1 cellular context compared by ENCODE assay signal in the genomic region with DNA sequence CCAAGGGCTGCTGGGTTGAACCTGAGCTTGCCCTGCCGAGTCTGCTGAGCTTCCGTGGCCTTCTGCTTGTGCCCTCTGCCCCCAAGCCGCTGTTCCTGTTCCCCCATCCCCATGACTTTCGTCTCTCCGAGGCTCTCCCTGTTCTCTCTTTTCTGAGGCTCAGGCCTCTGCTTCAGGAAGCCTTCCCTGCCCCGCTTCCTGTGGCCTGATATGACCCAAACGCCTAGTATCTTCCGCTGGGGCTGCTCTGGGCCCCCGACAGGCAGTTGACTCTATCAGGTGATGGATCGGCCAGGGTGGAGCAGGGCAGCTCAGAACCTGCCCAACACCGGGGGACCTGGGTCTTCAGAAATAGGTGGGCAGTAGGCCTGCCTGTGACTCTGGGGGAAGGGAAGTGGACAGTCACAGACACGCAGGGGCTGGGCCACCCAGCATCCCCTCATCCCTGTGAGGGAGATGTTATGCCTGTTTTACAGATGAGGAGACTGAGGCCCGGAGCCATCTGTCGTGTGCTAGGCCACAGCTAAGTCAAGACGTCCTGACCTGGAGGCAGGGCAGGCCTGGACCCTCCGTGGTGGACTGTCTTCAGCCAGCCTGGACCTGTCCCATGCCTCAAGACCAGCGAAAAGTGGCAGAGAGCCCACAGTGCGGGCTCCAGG.
TF ChIP-seq lines count a peak whose summit lies in the region.

No MANE protein-coding gene starts in this region.

TF ChIP-seq in HCT116, 20 proteins besides CTCF, POLR2A, EP300 and RAD21 (continued from another document):
- TF ChIP-seq TCF7L2 (IDR thresholded peaks at IDR 0.05; ENCODE audit: borderline replicate concordance, extremely low read depth, insufficient read depth, insufficient read length) (no peak), JUND (IDR thresholded peaks at IDR 0.05) (no peak), CEBPB (IDR thresholded peaks at IDR 0.05; ENCODE audit: low read depth) (no peak), SP1 (IDR thresholded peaks at IDR 0.05; ENCODE audit: low read depth) (no peak)
TF ChIP-seq in HCT116: peak in this region for 0.
